ENCODE assay signal across 8 cellular contexts in the genomic region with DNA sequence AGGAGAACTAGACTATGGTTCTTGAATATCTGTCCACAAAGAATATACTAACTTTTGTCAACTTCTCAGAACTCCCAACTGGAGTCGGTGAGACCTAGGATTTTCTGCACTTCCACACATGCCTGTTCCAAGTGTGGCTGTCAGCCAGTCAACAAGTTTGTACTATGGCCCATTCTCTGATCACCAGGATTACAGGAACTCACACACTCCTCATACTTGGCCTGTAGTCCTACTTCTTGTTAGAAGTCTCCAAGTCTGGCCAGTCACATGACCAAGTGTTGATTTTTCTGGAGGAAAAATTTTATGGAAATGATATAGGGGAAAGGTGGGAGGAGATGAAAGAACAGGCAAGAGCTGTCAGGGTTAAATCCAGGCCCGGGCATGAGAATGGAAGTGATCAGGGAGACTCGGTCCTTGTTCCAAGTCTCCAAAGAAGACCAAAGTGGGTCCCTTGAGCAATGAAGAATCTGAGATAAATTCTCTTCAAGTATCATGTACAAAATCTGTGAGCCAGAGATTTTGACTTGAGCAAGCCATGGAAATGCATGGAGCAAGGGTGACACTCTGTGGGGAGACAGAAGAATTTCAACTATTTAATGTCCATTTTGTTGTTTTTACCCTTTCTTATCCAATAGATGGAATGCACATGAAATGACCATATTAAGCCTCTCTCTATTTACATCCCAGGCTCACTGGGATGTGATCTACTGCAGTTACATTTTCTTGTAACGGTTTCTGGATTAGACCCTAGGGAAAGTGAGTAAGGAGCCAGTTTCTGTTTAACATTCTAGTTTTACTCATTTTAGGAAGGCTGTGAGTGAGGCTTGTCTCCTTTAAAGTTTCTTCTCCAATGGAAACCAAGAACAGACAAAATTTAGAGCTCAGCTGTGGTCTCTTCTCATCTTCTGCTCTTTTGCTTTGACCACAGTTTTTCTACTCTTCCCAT.
DNase-seq lines count a peak whose midpoint lies in the region; ATAC-seq, FAIRE-seq and TF ChIP-seq lines count a peak whose summit lies in the region.

No MANE protein-coding gene starts in this region.

- H3K27me3 Mint-ChIP-seq in stimulated activated memory B cell treated with anti-CD40 and anti-IgM and Interleukin-4, amounts not matched to agents 10 μg/mL and 1 μg/mL and 100 μg/mL, for 72 hours, result peaks cover 9% of the 10 kb centered on the region

- H3K27ac Mint-ChIP-seq in stimulated activated memory B cell treated with anti-CD40 and anti-IgM and Interleukin-4, amounts not matched to agents 10 μg/mL and 1 μg/mL and 100 μg/mL, for 72 hours, result no peak overlapping the region

- H3K27me3 ChIP-seq in GM06990 (replicated peaks; ENCODE audit: control insufficient read depth, insufficient read depth, low read length) (no peaks in the 10 kb centered on the region; the same call in 1 of the 2 replicates), body of pancreas (no peaks in the 10 kb centered on the region)

- no peak overlapping the region for H3K27ac ChIP-seq in body of pancreas
- no peak overlapping the region for H3K27ac ChIP-seq in kidney (ENCODE audit: low read depth in 2 of 2, low read length in 2 of 2)

- H3K9me3 ChIP-seq in body of pancreas (no peaks in the 10 kb centered on the region), kidney (ENCODE audit: control insufficient read depth in 1 of 2, low read length in 2 of 2) (no peaks in the 10 kb centered on the region)

- TF ChIP-seq CTCF in GM06990 (IDR thresholded peaks at IDR 0.05; ENCODE audit: insufficient read depth, low read length, poor library complexity, severe bottlenecking) (peak; percentile 26), body of pancreas (IDR thresholded peaks at IDR 0.05) (peak; percentile 27 to 87 (median 66)), kidney (IDR thresholded peaks at IDR 0.05; ENCODE audit: borderline replicate concordance, extremely low read depth, insufficient read depth) (peak; percentile 53)

- no peak overlapping the region for H3K4me3 ChIP-seq in GM06990 (replicated peaks; ENCODE audit: low read depth, low read length)
- H3K4me3 ChIP-seq in body of pancreas, result no peak overlapping the region
- H3K4me3 ChIP-seq in kidney (ENCODE audit: low read length in 2 of 2), result no peak overlapping the region

- no peaks in the 10 kb centered on the region for H3K4me1 Mint-ChIP-seq in stimulated activated memory B cell treated with anti-CD40 and anti-IgM and Interleukin-4, amounts not matched to agents 10 μg/mL and 1 μg/mL and 100 μg/mL, for 72 hours

- no peak overlapping the region for H3K9ac ChIP-seq in kidney (ENCODE audit: low read length in 2 of 2)

- ATAC-seq in body of pancreas (peak; percentile 47), GM21528 (IDR thresholded peaks at IDR 0.05; ENCODE audit: low FRiP score, unreplicated experiment) (no peak), GM18868 (IDR thresholded peaks at IDR 0.05; ENCODE audit: unreplicated experiment) (no peak)
- ATAC-seq in stimulated activated memory B cell treated with anti-CD40 and anti-IgM and Interleukin-4, amounts not matched to agents 10 μg/mL and 1 μg/mL and 100 μg/mL, for 72 hours, result no peak

- no peaks in the 10 kb centered on the region for H3K9me3 Mint-ChIP-seq in stimulated activated memory B cell treated with anti-CD40 and anti-IgM and Interleukin-4, amounts not matched to agents 10 μg/mL and 1 μg/mL and 100 μg/mL, for 72 hours

- H3K36me3 ChIP-seq in GM06990 (ENCODE audit: control insufficient read depth, insufficient read depth, low read length), result no peaks in the 10 kb centered on the region
- H3K36me3 ChIP-seq in body of pancreas (replicated peaks in 1 of 2; ENCODE audit: insufficient read depth in 1 of 2, low read depth in 2 of 2), result no peaks in the 10 kb centered on the region
- H3K36me3 ChIP-seq in kidney (ENCODE audit: control insufficient read depth in 1 of 2, insufficient read depth in 2 of 2, low read length in 2 of 2), result no peaks in the 10 kb centered on the region

- 28 to 33% methylated on average over 4 of the region's 4 CpGs for WGBS in body of pancreas, 2 donors

- intact Hi-C loops in body of pancreas (cut with DNase I), result loop anchor here (10.0 kb wide), 1 partner anchor 279 kb away; no protein-coding TSS in a partner anchor
- intact Hi-C loops in kidney (cut with DNase I), result no loop called here

- no peaks in the 10 kb centered on the region for H3K36me3 Mint-ChIP-seq in stimulated activated memory B cell treated with anti-CD40 and anti-IgM and Interleukin-4, amounts not matched to agents 10 μg/mL and 1 μg/mL and 100 μg/mL, for 72 hours

- FAIRE-seq in kidney (lab: Jason Lieb, UNC), result peak; percentile 8

- DNase-seq in GM06990 (ENCODE audit: extremely low read depth, insufficient read length) (no peak), NCI-H1694 (lab: John Stamatoyannopoulos, UW) (peak; percentile 14), body of pancreas (peak; percentile 7 to 30 (median 14)), kidney (no peak), 8988T (no peak)

- no peak for TF ChIP-seq POLR2A in body of pancreas (IDR thresholded peaks at IDR 0.05)

- no peaks in the 10 kb centered on the region for H3K4me1 ChIP-seq in body of pancreas
- no peaks in the 10 kb centered on the region for H3K4me1 ChIP-seq in kidney (ENCODE audit: control insufficient read depth in 1 of 2, insufficient read depth in 1 of 2, low read depth in 1 of 2, low read length in 2 of 2)

- no peak overlapping the region for H3K4me3 Mint-ChIP-seq in stimulated activated memory B cell treated with anti-CD40 and anti-IgM and Interleukin-4, amounts not matched to agents 10 μg/mL and 1 μg/mL and 100 μg/mL, for 72 hours

Comparison
In these comparisons a context has a peak if more than half of its experiments do, and no peak if none do; other contexts are left out.
1. DNase-seq: peak in NCI-H1694 (single experiment) and body of pancreas (4 of 4); none in GM06990 (single experiment), kidney (single experiment) and 8988T (single experiment).
2. Peak in every context shown above with its lines, with median percentiles within 50 percentile points of each other: CTCF ChIP-seq.